In the genomic region with DNA sequence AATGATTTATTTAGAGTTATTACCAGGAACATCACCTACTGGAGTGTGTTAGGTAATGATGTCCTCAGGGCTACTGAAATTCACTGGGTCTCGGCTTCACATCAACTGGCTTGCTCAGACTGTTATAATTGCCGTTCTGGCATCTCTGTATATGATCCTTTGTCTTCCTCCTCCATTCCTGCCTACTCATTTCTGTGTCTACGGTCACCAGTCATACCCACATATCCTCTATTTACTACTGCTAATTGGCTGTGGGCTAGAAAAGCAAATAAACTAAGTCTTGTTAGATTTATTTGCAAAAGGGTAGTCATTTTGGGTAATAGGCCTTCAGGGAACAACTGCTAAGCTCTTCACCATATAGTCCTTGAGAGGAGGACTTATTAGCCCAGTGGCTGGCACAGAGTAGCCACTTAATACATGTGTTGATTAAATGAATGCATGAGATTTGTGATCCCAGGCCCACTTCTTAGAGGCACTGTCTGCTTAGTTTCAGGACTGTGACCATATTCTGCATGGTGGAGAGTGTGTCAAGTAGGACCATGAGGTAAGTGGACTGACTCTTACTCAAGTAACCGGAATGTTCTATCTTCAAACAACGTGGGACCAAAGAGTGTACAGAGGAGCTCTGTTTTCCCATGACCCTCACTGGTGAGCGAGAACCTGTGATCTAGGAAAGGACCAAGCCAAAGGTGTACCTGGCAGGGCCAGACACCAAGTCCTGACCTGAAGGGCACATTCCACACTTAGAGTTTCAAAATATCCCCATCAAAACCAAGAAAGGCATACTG, we compare ENCODE assay signal across 17 cellular contexts. TPM values are rescaled to one million over a fixed set of nuclear protein-coding genes. Genes with fewer than 3 reads are reported as not detected.
DNase-seq lines count a peak whose midpoint lies in the region; ATAC-seq, FAIRE-seq and TF ChIP-seq lines count a peak whose summit lies in the region.
"Had no signal": no experiment of that assay in that cellular context is flagged by ENCODE, and none has a peak within 500 bp of the region (broad histone marks: within the 10 kb centered on the region; RNA-seq: fewer than 3 reads in every experiment).

No MANE protein-coding gene starts in this region.

- peak overlapping the region; percentile 60 for H3K27ac ChIP-seq in neutrophil
- H3K27ac ChIP-seq: prostate gland, spleen had no signal

- no peak for FAIRE-seq in bronchial epithelial cell (lab: Jason Lieb, UNC)
- FAIRE-seq: H54, islet of Langerhans had no signal

- H3K4me1 ChIP-seq in neutrophil (ENCODE audit: control insufficient read depth in 1 of 2, insufficient read depth in 1 of 2, low read depth in 1 of 2, low read length in 1 of 2), result peaks cover 84 to 85% of the 10 kb centered on the region in 2 experiments
- H3K4me1 ChIP-seq: prostate gland had no signal

- no peaks in the 10 kb centered on the region for H3K9me3 ChIP-seq in neutrophil
- H3K9me3 ChIP-seq: prostate gland, spleen had no signal

- no peak overlapping the region for H3K4me3 ChIP-seq in bronchial epithelial cell (ENCODE audit: low read depth, low read length)
- H3K4me3 ChIP-seq in neutrophil (ENCODE audit: low read depth in 1 of 2, low read length in 1 of 2), result no peak overlapping the region
- H3K4me3 ChIP-seq: prostate gland, spleen had no signal

- ATAC-seq in GM21390 (IDR thresholded peaks at IDR 0.05; ENCODE audit: unreplicated experiment) (no peak), GM19455 (IDR thresholded peaks at IDR 0.05; ENCODE audit: unreplicated experiment) (no peak), GM19324 (IDR thresholded peaks at IDR 0.05; ENCODE audit: low FRiP score, unreplicated experiment) (no peak)

- DNase-seq in Daoy (ENCODE audit: low read depth) (peak; percentile 73), NCI-H1417 treated with DMSO at 0.1 percent for 48 hours (lab: John Stamatoyannopoulos, UW) (peak; percentile 7), bronchial epithelial cell (ENCODE audit: low read depth) (peak; percentile 50), D341Med (ENCODE audit: low spot score) (no peak)
- DNase-seq: caudate nucleus; effector CD8-positive, alpha-beta T cell; mesendoderm; NCI-H526; nephron progenitor cell; spleen had no signal

- peaks cover 5% of the 10 kb centered on the region for H3K36me3 ChIP-seq in bronchial epithelial cell (ENCODE audit: control insufficient read depth, insufficient read depth, low read length)
- H3K36me3 ChIP-seq in neutrophil, result peaks cover 17% of the 10 kb centered on the region
- H3K36me3 ChIP-seq: prostate gland had no signal

- TF ChIP-seq CTCF in bronchial epithelial cell (IDR thresholded peaks at IDR 0.05; ENCODE audit: insufficient read depth, low read length, severe bottlenecking) (no peak), neutrophil (IDR thresholded peaks at IDR 0.05) (no peak)

- H3K27me3 ChIP-seq in bronchial epithelial cell (ENCODE audit: control insufficient read depth, insufficient read depth, low read length) (no peaks in the 10 kb centered on the region), neutrophil (no peaks in the 10 kb centered on the region)
- H3K27me3 ChIP-seq: spleen had no signal

RNA-seq across cellular contexts. Expression of a gene that starts 13.2 kb away (rescaled TPM):
- total RNA-seq in Daoy (2014; rRNA removed; shearing (Covaris generic)), result 41.8 and 45.4 TPM in 2 replicates
- total RNA-seq in bronchial epithelial cell, result 62.1 and 91.1 TPM in 2 replicates

RNA-seq across cellular contexts. Expression of a gene that starts 13.2 kb away (rescaled TPM):
- total RNA-seq in Daoy (2014; rRNA removed; shearing (Covaris generic)), result 84.0 and 85.5 TPM in 2 replicates
- total RNA-seq in bronchial epithelial cell, result 60.0 and 70.3 TPM in 2 replicates
